8 cellular contexts compared by ENCODE assay signal in genomic region chr7:77759294-77759889, GRCh38. TPM values are rescaled to one million over a fixed set of nuclear protein-coding genes. Genes with fewer than 3 reads are reported as not detected.
A peak's percentile ranks its signal among the peaks of the same experiment; 100 is the strongest.
DNase-seq lines count a peak whose midpoint lies in the region; ATAC-seq and TF ChIP-seq lines count a peak whose summit lies in the region.

No MANE protein-coding gene starts in this region.

- H3K27me3 ChIP-seq in CD8-positive, alpha-beta memory T cell (ENCODE audit: insufficient read depth, low read length, poor library complexity, severe bottlenecking): no peaks in the 10 kb centered on the region
- H3K27me3 ChIP-seq in HCT116 (ENCODE audit: insufficient read depth, low read length) (no peaks in the 10 kb centered on the region), dorsolateral prefrontal cortex (no peaks in the 10 kb centered on the region), lung (ENCODE audit: control insufficient read depth, insufficient read depth) (no peaks in the 10 kb centered on the region)

- no peaks in the 10 kb centered on the region for H3K9me3 Mint-ChIP-seq in CD8-positive, alpha-beta memory T cell

- H3K27ac Mint-ChIP-seq in CD8-positive, alpha-beta memory T cell: peak overlapping the region in 5 of 8 donors; percentile 4 to 82 (median 56)

- no peak overlapping the region for H3K27ac ChIP-seq in CD8-positive, alpha-beta memory T cell (ENCODE audit: low read depth, low read length)
- H3K27ac ChIP-seq in HCT116 (ENCODE audit: low read depth, low read length) (no peak overlapping the region), dorsolateral prefrontal cortex (peak overlapping the region in 31 of 59 donors; percentile 3 to 68 (median 28)), lung (ENCODE audit: low read depth in 1 of 2, low read length in 1 of 2) (no peak overlapping the region)

- peak overlapping the region in 1 of 7 donors; percentile 23 for H3K4me3 Mint-ChIP-seq in CD8-positive, alpha-beta memory T cell

- no peak overlapping the region for H3K9ac ChIP-seq in HCT116 (ENCODE audit: low read length)

- H3K4me3 ChIP-seq in CD8-positive, alpha-beta memory T cell (ENCODE audit: low read length): no peak overlapping the region
- H3K4me3 ChIP-seq in HCT116 (replicated peaks in 1 of 2; ENCODE audit: low read depth in 1 of 2, low read length in 2 of 2) (no peak overlapping the region), dorsolateral prefrontal cortex (peak overlapping the region in 27 of 59 donors; percentile 1 to 51 (median 23)), lung (no peak overlapping the region)

- peaks cover 35% of the 10 kb centered on the region for H3K79me2 ChIP-seq in HCT116 (ENCODE audit: insufficient read depth, low read length)

- no peaks in the 10 kb centered on the region for H3K27me3 Mint-ChIP-seq in CD8-positive, alpha-beta memory T cell

- peaks cover 0 to 20% (median 1%) of the 10 kb centered on the region in 3 donors for H3K36me3 Mint-ChIP-seq in CD8-positive, alpha-beta memory T cell

- DNase-seq in CD8-positive, alpha-beta memory T cell: peak; percentile 47 to 70 (median 55)
- DNase-seq in HCT116 (ENCODE audit: low read depth, low spot score) (peak; percentile 57), NCI-H460 (ENCODE audit: extremely low read depth, low read depth) (peak; percentile 64), dorsolateral prefrontal cortex (peak in 5 of 10 donors; percentile 42 to 80 (median 58)), lung (ENCODE audit: low spot score) (peak; percentile 64)
- DNase-seq in activated CD4-positive, alpha-beta T cell treated with anti-CD3 and anti-CD28 coated beads, Interleukin-2, amount 50 U/mL, for 1 hour: peak; percentile 67
- DNase-seq in stimulated activated CD8-positive, alpha-beta memory T cell treated with anti-CD3 and anti-CD28 coated beads, Interleukin-15, amount 100 ng/mL, for 24 hours (ENCODE audit: low read depth): peak; percentile 17

- no peak overlapping the region for H3K4me2 ChIP-seq in HCT116 (ENCODE audit: low read length)

- H3K36me3 ChIP-seq in CD8-positive, alpha-beta memory T cell (ENCODE audit: insufficient read depth, low read length): no peaks in the 10 kb centered on the region
- H3K36me3 ChIP-seq in HCT116 (ENCODE audit: control insufficient read depth in 1 of 2, insufficient read depth in 2 of 2, low read length in 2 of 2) (no peaks in the 10 kb centered on the region), lung (ENCODE audit: control insufficient read depth in 2 of 2, insufficient read depth in 2 of 2, low read length in 2 of 2) (no peaks in the 10 kb centered on the region)

- ATAC-seq in HCT116 (peak; percentile 78), lung (ENCODE audit: insufficient read depth, low FRiP score) (peak; percentile 82), HG02610 (IDR thresholded peaks at IDR 0.05; ENCODE audit: unreplicated experiment) (no peak)

- BruUV-seq in HCT116 (replicated peaks; lab: Mats Ljungman, UMichigan): no TSS peak

- CTCF ChIA-PET in CD8-positive, alpha-beta memory T cell (lab: Charles Lee): interaction anchor here (0.7 to 2.4 kb wide), 13 partner anchors 8 to 242 kb away, joined by 3 to 32 read pairs (median 7); partner anchors contain the start of gene RSBN1L
- CTCF ChIA-PET in HCT116 (lab: Charles Lee): interaction anchor here (0.7 to 2.2 kb wide), 5 partner anchors 101 to 186 kb away, joined by 3 to 12 read pairs (median 6); no protein-coding TSS in a partner anchor

- WGBS in lung, 2 donors: 2 to 3% methylated on average over 3 of the region's 3 CpGs

- RAD21 ChIA-PET in HCT116 (lab: Charles Lee; ENCODE audit: low non-redundant PET in 1 of 2, low total read pairs in 2 of 2, uncharacterized antibody in 2 of 2, unreplicated experiment in 2 of 2): no interaction called here

- no peak overlapping the region for H2AFZ ChIP-seq in HCT116 (ENCODE audit: low read depth, low read length, poor library complexity, severe bottlenecking)

- intact Hi-C loops in HCT116 (cut with micrococcal nuclease): loop anchor here (1.0 to 5.0 kb wide), 4 partner anchors 63 to 322 kb away; partner anchors contain the start of gene RSBN1L
- intact Hi-C loops in dorsolateral prefrontal cortex (cut with DNase I): loop anchor here (2.0 to 10.0 kb wide), 7 partner anchors 63 to 325 kb away; partner anchors contain the start of gene RSBN1L (in 2 of the 2)

- peaks cover 39 to 69% (median 64%) of the 10 kb centered on the region in 3 donors for H3K4me1 Mint-ChIP-seq in CD8-positive, alpha-beta memory T cell

- no peaks in the 10 kb centered on the region for H3K9me3 ChIP-seq in CD8-positive, alpha-beta memory T cell (ENCODE audit: low read length)
- no peaks in the 10 kb centered on the region for H3K9me3 ChIP-seq in HCT116 (ENCODE audit: control insufficient read depth in 1 of 2, insufficient read depth in 1 of 2, low read depth in 1 of 2, low read length in 2 of 2)
- H3K9me3 ChIP-seq in lung (ENCODE audit: control insufficient read depth in 2 of 2, insufficient read depth in 1 of 2, low read length in 1 of 2): no peaks in the 10 kb centered on the region

- no peaks in the 10 kb centered on the region for H4K20me1 ChIP-seq in HCT116 (ENCODE audit: insufficient read depth)

- TF ChIP-seq POLR2A in HCT116 (IDR thresholded peaks at IDR 0.05; ENCODE audit: borderline replicate concordance, extremely low read depth, insufficient read depth, insufficient read length): no peak

- peak; percentile 89 for TF ChIP-seq RAD21 in HCT116 (IDR thresholded peaks at IDR 0.05; ENCODE audit: low read depth)

- TF ChIP-seq CTCF in HCT116 (IDR thresholded peaks at IDR 0.05 in 2 of 3, conservative IDR thresholded peaks at IDR 0.05 in 1 of 3; ENCODE audit: borderline replicate concordance in 1 of 3, insufficient read depth in 1 of 3, low read depth in 2 of 3, low read length in 2 of 3) (peak; percentile 67 to 80 (median 79); a peak in 5 of 6 replicates), dorsolateral prefrontal cortex (IDR thresholded peaks at IDR 0.05 in 54 of 56, conservative IDR thresholded peaks at IDR 0.05 in 2 of 56; ENCODE audit: low read depth in 1 of 56, partially characterized antibody in 56 of 56) (peak; percentile 70 to 97 (median 88)), lung (IDR thresholded peaks at IDR 0.05; ENCODE audit: control extremely low read depth, extremely low read depth) (peak; percentile 85)

- POLR2A ChIA-PET in CD8-positive, alpha-beta memory T cell (lab: Charles Lee): no interaction called here
- POLR2A ChIA-PET in HCT116 (lab: Charles Lee): no interaction called here

- peaks cover 7% of the 10 kb centered on the region for H3K4me1 ChIP-seq in CD8-positive, alpha-beta memory T cell (ENCODE audit: insufficient read depth, low read length)
- H3K4me1 ChIP-seq in HCT116 (ENCODE audit: control insufficient read depth in 1 of 2, insufficient read depth in 2 of 2, low read length in 2 of 2): no peaks in the 10 kb centered on the region
- H3K4me1 ChIP-seq in lung (ENCODE audit: control insufficient read depth in 2 of 2, insufficient read depth in 2 of 2, low read length in 2 of 2): peaks cover 1 to 9% of the 10 kb centered on the region in 2 donors

- no peaks in the 10 kb centered on the region for H3K9me2 ChIP-seq in HCT116 (ENCODE audit: insufficient read depth)

TF ChIP-seq in HCT116, 20 proteins besides CTCF, POLR2A, EP300 and RAD21:
- no peak for TF ChIP-seq SP1 (IDR thresholded peaks at IDR 0.05; ENCODE audit: low read depth)
- TF ChIP-seq EZH2 (IDR thresholded peaks at IDR 0.05): no peak
- TF ChIP-seq FOSL1 (IDR thresholded peaks at IDR 0.05; ENCODE audit: low read depth): no peak
- TF ChIP-seq CBX3 (IDR thresholded peaks at IDR 0.05; ENCODE audit: low read depth): no peak
- TF ChIP-seq CEBPB (IDR thresholded peaks at IDR 0.05; ENCODE audit: low read depth): 0 out of 2 replicates have a peak, but pooled peaks have one; percentile 23
- no peak for TF ChIP-seq SRF (IDR thresholded peaks at IDR 0.05; ENCODE audit: low read depth)
- TF ChIP-seq YY1 (IDR thresholded peaks at IDR 0.05; ENCODE audit: extremely low read depth, insufficient replicate concordance, low read depth, low read length): no peak
- TF ChIP-seq JUND (IDR thresholded peaks at IDR 0.05): no peak
- TF ChIP-seq ATF3 (IDR thresholded peaks at IDR 0.05): no peak

RNA-seq across cellular contexts. Expression of gene TMEM60, which starts 38.8 kb away (rescaled TPM):
- total RNA-seq in CD8-positive, alpha-beta memory T cell: 1 to 10 TPM; 7.6 to 8.9 TPM
- polyA plus RNA-seq in CD8-positive, alpha-beta memory T cell: 24.2 TPM
- total RNA-seq in HCT116 (2021; ENCODE audit: unreplicated experiment) (10.3 TPM), dorsolateral prefrontal cortex (10 to 100 TPM in 81 of 120 experiments, 1 to 10 TPM in 39; 5.2 to 17.8 (median 11.1) TPM), lung (10 to 100 TPM; 12.2 to 15.0 TPM)
- polyA plus RNA-seq in HCT116 (2012): 5.1 and 9.4 TPM in 2 replicates
- 33.5 and 37.0 TPM in 2 replicates for total RNA-seq in NCI-H460 (2014; rRNA removed; shearing (Covaris generic))
- 17.7 and 27.7 TPM in 2 replicates for polyA plus RNA-seq in NCI-H460 (2014; cell fraction: nucleus; rRNA removed)
- polyA plus RNA-seq in lung: 10 to 100 TPM; 24.3 to 46.4 TPM

RNA-seq across cellular contexts. Expression of gene PHTF2, which starts 39.2 kb away (rescaled TPM):
- 10 to 100 TPM; 39.3 to 44.5 TPM for total RNA-seq in CD8-positive, alpha-beta memory T cell
- polyA plus RNA-seq in CD8-positive, alpha-beta memory T cell: 13.7 TPM
- total RNA-seq in HCT116 (2021; ENCODE audit: unreplicated experiment) (26.7 TPM), dorsolateral prefrontal cortex (10 to 100 TPM; 16.2 to 37.6 (median 25.4) TPM), lung (10 to 100 TPM; 10.2 to 37.1 TPM)
- polyA plus RNA-seq in HCT116 (2012): 6.2 and 9.5 TPM in 2 replicates
- total RNA-seq in NCI-H460 (2014; rRNA removed; shearing (Covaris generic)): 29.5 and 37.4 TPM in 2 replicates
- polyA plus RNA-seq in NCI-H460 (2014; cell fraction: nucleus; rRNA removed): 24.5 and 32.2 TPM in 2 replicates
- polyA plus RNA-seq in lung: 1 to 10 TPM; 5.1 to 7.2 TPM

Comparison
In these comparisons a context has a peak if more than half of its experiments do, and no peak if none do; other contexts are left out.
1. H3K27ac ChIP-seq: peak in dorsolateral prefrontal cortex (31 of 59); none in CD8-positive, alpha-beta memory T cell (single experiment), HCT116 (single experiment) and lung (0 of 2).
2. Peak in every context shown above with its lines, with median percentiles within 50 percentile points of each other: CTCF ChIP-seq.